In genomic region chr1:111832521-111833155, GRCh38 we compare ENCODE assay signal across 23 cellular contexts.
"Had no signal": no experiment of that assay in that cellular context is flagged by ENCODE, and none has a peak within 500 bp of the region (broad histone marks: within the 10 kb centered on the region; RNA-seq: fewer than 3 reads in every experiment).

No MANE protein-coding gene starts in this region.

- DNase-seq: effector CD4-positive, alpha-beta T cell; erythroblast; immature natural killer cell; left ventricle myocardium inferior; lower lobe of right lung; midbrain; nucleus accumbens; ovary; right cardiac atrium; small intestine; stimulated activated CD4-positive, alpha-beta T cell treated with anti-CD3 and anti-CD28 coated beads, Interleukin-2, amount 100 ng/mL, for 48 hours; stimulated activated CD8-positive, alpha-beta memory T cell treated with anti-CD3 and anti-CD28 coated beads, Interleukin-4, amount 100 ng/mL, for 48 hours; stimulated activated naive CD8-positive, alpha-beta T cell treated with anti-CD3 and anti-CD28 coated beads, Interleukin-15, Interleukin-2, amounts not matched to agents 100 U/mL and 50 U/mL, for 24 hours; thyroid gland had no signal

- H3K36me3 Mint-ChIP-seq: immature natural killer cell; memory B cell; natural killer cell treated with Interleukin-12 subunit alpha and Interleukin-12 subunit beta and Interleukin-15 and Interleukin-18, amount 100 ng/mL, for 72 hours; neural progenitor cell; stimulated activated effector memory CD8-positive, alpha-beta T cell treated with anti-CD3 and anti-CD28 coated beads, Interleukin-12 subunit alpha, Interleukin-12 subunit beta, amount 100 ng/mL, for 72 hours; type B pancreatic cell had no signal

- H3K4me3 Mint-ChIP-seq: endodermal cell; immature natural killer cell; memory B cell; natural killer cell treated with Interleukin-12 subunit alpha and Interleukin-12 subunit beta and Interleukin-15 and Interleukin-18, amount 100 ng/mL, for 72 hours; neural progenitor cell; stimulated activated effector memory CD8-positive, alpha-beta T cell treated with anti-CD3 and anti-CD28 coated beads, Interleukin-12 subunit alpha, Interleukin-12 subunit beta, amount 100 ng/mL, for 72 hours; type B pancreatic cell had no signal

- H3K9me3 Mint-ChIP-seq: endodermal cell; memory B cell; natural killer cell treated with Interleukin-12 subunit alpha and Interleukin-12 subunit beta and Interleukin-15 and Interleukin-18, amount 100 ng/mL, for 72 hours; stimulated activated effector memory CD8-positive, alpha-beta T cell treated with anti-CD3 and anti-CD28 coated beads, Interleukin-12 subunit alpha, Interleukin-12 subunit beta, amount 100 ng/mL, for 72 hours; type B pancreatic cell had no signal

- H3K4me1 ChIP-seq: foreskin keratinocyte, lower lobe of right lung, suprapubic skin, thyroid gland had no signal

- H3K27me3 ChIP-seq: neural progenitor cell, ovary, suprapubic skin, thyroid gland had no signal

- H3K36me3 ChIP-seq: left ventricle myocardium inferior, lower lobe of right lung, neural progenitor cell, ovary, suprapubic skin, thyroid gland had no signal

- H3K9me3 ChIP-seq: left ventricle myocardium inferior, lower lobe of right lung, ovary, suprapubic skin, thyroid gland had no signal

- H3K4me1 Mint-ChIP-seq: endodermal cell; immature natural killer cell; memory B cell; neural progenitor cell; stimulated activated effector memory CD8-positive, alpha-beta T cell treated with anti-CD3 and anti-CD28 coated beads, Interleukin-12 subunit alpha, Interleukin-12 subunit beta, amount 100 ng/mL, for 72 hours had no signal

- H3K27ac ChIP-seq: foreskin keratinocyte, left ventricle myocardium inferior, lower lobe of right lung, neural progenitor cell, ovary, suprapubic skin, thyroid gland had no signal

- H3K27ac Mint-ChIP-seq: endodermal cell; immature natural killer cell; memory B cell; natural killer cell treated with Interleukin-12 subunit alpha and Interleukin-12 subunit beta and Interleukin-15 and Interleukin-18, amount 100 ng/mL, for 72 hours; neural progenitor cell; progenitor cell of endocrine pancreas; stimulated activated effector memory CD8-positive, alpha-beta T cell treated with anti-CD3 and anti-CD28 coated beads, Interleukin-12 subunit alpha, Interleukin-12 subunit beta, amount 100 ng/mL, for 72 hours; type B pancreatic cell had no signal

- H3K4me3 ChIP-seq: left ventricle myocardium inferior, lower lobe of right lung, neural progenitor cell, ovary, suprapubic skin, thyroid gland had no signal

- ATAC-seq: lower lobe of right lung; natural killer cell treated with Interleukin-12 subunit alpha and Interleukin-12 subunit beta and Interleukin-15 and Interleukin-18, amount 100 ng/mL, for 72 hours; right cardiac atrium; stimulated activated effector memory CD8-positive, alpha-beta T cell treated with anti-CD3 and anti-CD28 coated beads, Interleukin-12 subunit alpha, Interleukin-12 subunit beta, amount 100 ng/mL, for 72 hours; stimulated activated naive CD8-positive, alpha-beta T cell treated with anti-CD3 and anti-CD28 coated beads, Interleukin-15, Interleukin-2, amounts not matched to agents 100 U/mL and 50 U/mL, for 24 hours had no signal
